5 cellular contexts compared by ENCODE assay signal in the genomic region with DNA sequence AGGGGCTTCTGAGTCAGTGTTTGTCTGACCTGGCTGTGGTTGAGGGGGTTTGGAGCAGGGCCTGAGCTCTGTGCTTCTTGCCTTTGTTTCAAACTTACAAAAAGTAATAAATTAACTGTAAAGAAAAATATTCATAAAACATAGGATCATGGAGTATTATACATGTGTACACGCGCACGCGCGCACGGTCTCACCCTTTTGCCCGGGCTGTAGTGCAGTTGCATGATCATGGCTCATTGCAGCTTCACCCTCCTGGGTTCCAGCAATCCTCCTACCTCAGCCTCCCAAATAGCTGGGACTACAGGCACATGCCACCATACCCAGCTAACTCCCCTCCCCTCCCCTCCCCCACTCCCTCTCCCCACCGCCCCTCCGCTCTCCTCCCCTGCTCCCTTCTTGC. TPM values are rescaled to one million over a fixed set of nuclear protein-coding genes. Genes with fewer than 3 reads are reported as not detected.
"Had no signal": no experiment of that assay in that cellular context is flagged by ENCODE, and none has a peak within 500 bp of the region (broad histone marks: within the 10 kb centered on the region; RNA-seq: fewer than 3 reads in every experiment).

No MANE protein-coding gene starts in this region.

- H3K4me3 Mint-ChIP-seq: IgD-negative memory B cell had no signal

- H3K27ac Mint-ChIP-seq: IgD-negative memory B cell had no signal

- H3K4me1 Mint-ChIP-seq: IgD-negative memory B cell had no signal

- H3K36me3 Mint-ChIP-seq: IgD-negative memory B cell had no signal

- DNase-seq: IMR-90, KBM-7, KG1 had no signal

- H3K9me3 Mint-ChIP-seq: IgD-negative memory B cell had no signal

RNA-seq across cellular contexts. Expression of gene TDRD12, which starts 23.5 kb away (rescaled TPM):
- total RNA-seq: K562 had no signal
